In the genomic region with DNA sequence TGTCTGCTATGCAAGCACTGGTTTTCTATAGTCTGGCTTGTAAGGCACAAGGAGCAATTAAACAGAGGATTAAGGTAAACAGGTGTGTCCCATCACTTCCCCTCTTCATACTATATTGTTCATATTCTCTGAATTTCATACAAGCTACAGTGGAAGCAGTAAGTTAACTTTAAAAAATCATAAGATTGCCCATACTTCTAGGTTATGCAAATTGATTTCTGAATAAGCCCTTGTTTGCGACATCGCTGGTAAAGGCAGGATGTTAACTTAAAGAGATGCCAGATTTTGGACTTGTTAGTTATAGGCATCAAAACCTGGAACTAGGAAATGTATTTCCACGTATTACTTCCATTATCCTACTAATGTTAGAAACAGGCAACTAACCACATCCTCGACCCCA, we compare ENCODE assay signal across 8 cellular contexts. TPM values are rescaled to one million over a fixed set of nuclear protein-coding genes. Genes with fewer than 3 reads are reported as not detected.
A peak's percentile ranks its signal among the peaks of the same experiment; 100 is the strongest.
DNase-seq lines count a peak whose midpoint lies in the region; ATAC-seq and TF ChIP-seq lines count a peak whose summit lies in the region.

No MANE protein-coding gene starts in this region.

- 30% methylated on average over 4 of the region's 4 CpGs for WGBS in right lobe of liver (ENCODE audit: insufficient coverage, low coverage, low lambda C conversion rate, missing lambda C conversion rate)
- 40% methylated on average over 4 of the region's 4 CpGs; no CpG with 5 or more reads in 1 of the 2 donors for WGBS in transverse colon (ENCODE audit: low coverage in 1 of 2), 2 donors

- H3K9me3 ChIP-seq in right lobe of liver (no peaks in the 10 kb centered on the region), transverse colon (no peaks in the 10 kb centered on the region)

- H3K9me3 Mint-ChIP-seq in activated naive CD4-positive, alpha-beta T cell treated with anti-CD3 and anti-CD28 coated beads, Interleukin-2, amount 10 ng/mL, durations not matched to agents 7 days and 5 days: peaks cover 2% of the 10 kb centered on the region
- no peaks in the 10 kb centered on the region for H3K9me3 Mint-ChIP-seq in activated naive CD4-positive, alpha-beta T cell treated with anti-CD3 and anti-CD28 coated beads, Interleukin-2, amount 50 U/mL, for 72 hours

- no peak for ATAC-seq in activated naive CD4-positive, alpha-beta T cell treated with anti-CD3 and anti-CD28 coated beads, Interleukin-2, amount 50 U/mL, for 72 hours
- no peak for ATAC-seq in right lobe of liver
- ATAC-seq in HG03565 (IDR thresholded peaks at IDR 0.05; ENCODE audit: unreplicated experiment): no peak

- peak overlapping the region; percentile 88 for H3K27ac Mint-ChIP-seq in activated naive CD4-positive, alpha-beta T cell treated with anti-CD3 and anti-CD28 coated beads, Interleukin-2, amount 10 ng/mL, durations not matched to agents 7 days and 5 days
- peak overlapping the region; percentile 33 to 35 for H3K27ac Mint-ChIP-seq in activated naive CD4-positive, alpha-beta T cell treated with anti-CD3 and anti-CD28 coated beads, Interleukin-2, amount 50 U/mL, for 72 hours

- H3K4me1 Mint-ChIP-seq in activated naive CD4-positive, alpha-beta T cell treated with anti-CD3 and anti-CD28 coated beads, Interleukin-2, amount 10 ng/mL, durations not matched to agents 7 days and 5 days: peaks cover 37% of the 10 kb centered on the region

- intact Hi-C loops in right lobe of liver (cut with DNase I): loop anchor here in 1 of 2 donors (10.0 kb wide), 1 partner anchor 110 kb away; no protein-coding TSS in a partner anchor
- intact Hi-C loops in transverse colon (cut with DNase I; ENCODE audit: low total_unique reads): no loop called here

- in situ Hi-C loops in transverse colon (cut with MboI; ENCODE audit: low pct_ligation_motif_present in 1 of 4, low pct_unique_long_range_greater_than_20kb in 1 of 4, low sequenced_read_pairs in 3 of 4): no loop called here

- H3K4me3 Mint-ChIP-seq in activated naive CD4-positive, alpha-beta T cell treated with anti-CD3 and anti-CD28 coated beads, Interleukin-2, amount 10 ng/mL, durations not matched to agents 7 days and 5 days: peak overlapping the region; percentile 79

- DNase-seq in activated naive CD4-positive, alpha-beta T cell treated with anti-CD3 and anti-CD28 coated beads, Interleukin-2, amount 10 ng/mL, durations not matched to agents 7 days and 5 days: no peak
- no peak for DNase-seq in activated naive CD4-positive, alpha-beta T cell (lab: John Stamatoyannopoulos, UW)
- no peak for DNase-seq in activated naive CD4-positive, alpha-beta T cell treated with anti-CD3 and anti-CD28 coated beads, Interleukin-2, amount 50 U/mL, for 72 hours (ENCODE audit: low spot score in 2 of 2)
- DNase-seq in right lobe of liver: no peak
- DNase-seq in transverse colon: no peak
- no peak for DNase-seq in SKM-1 (lab: John Stamatoyannopoulos, UW; ENCODE audit: unreplicated experiment)
- no peak for DNase-seq in NCI-H510A treated with DMSO at 0.1 percent for 48 hours (lab: John Stamatoyannopoulos, UW)

- H3K36me3 ChIP-seq in right lobe of liver (no peaks in the 10 kb centered on the region), transverse colon (no peaks in the 10 kb centered on the region)

- TF ChIP-seq POLR2A in right lobe of liver (IDR thresholded peaks at IDR 0.05) (no peak), transverse colon (IDR thresholded peaks at IDR 0.05) (no peak)

- H3K4me1 ChIP-seq in right lobe of liver: peaks cover 0 to 28% (median 9%) of the 10 kb centered on the region in 4 donors
- H3K4me1 ChIP-seq in transverse colon: peaks cover 7 to 44% (median 32%) of the 10 kb centered on the region in 4 donors

- peak overlapping the region; percentile 59 to 90 (median 83) for H3K4me3 ChIP-seq in right lobe of liver
- H3K4me3 ChIP-seq in transverse colon: peak overlapping the region in 3 of 4 donors; percentile 81 to 93 (median 93)

- H3K27me3 ChIP-seq in right lobe of liver: no peaks in the 10 kb centered on the region
- H3K27me3 ChIP-seq in transverse colon: no peaks in the 10 kb centered on the region

- TF ChIP-seq CTCF in right lobe of liver (IDR thresholded peaks at IDR 0.05): no peak
- no peak for TF ChIP-seq CTCF in transverse colon (IDR thresholded peaks at IDR 0.05)

- peaks cover 4% of the 10 kb centered on the region for H3K27me3 Mint-ChIP-seq in activated naive CD4-positive, alpha-beta T cell treated with anti-CD3 and anti-CD28 coated beads, Interleukin-2, amount 10 ng/mL, durations not matched to agents 7 days and 5 days

- H3K36me3 Mint-ChIP-seq in activated naive CD4-positive, alpha-beta T cell treated with anti-CD3 and anti-CD28 coated beads, Interleukin-2, amount 10 ng/mL, durations not matched to agents 7 days and 5 days: peaks cover 24% of the 10 kb centered on the region
- peaks cover 14 to 17% of the 10 kb centered on the region in 2 donors for H3K36me3 Mint-ChIP-seq in activated naive CD4-positive, alpha-beta T cell treated with anti-CD3 and anti-CD28 coated beads, Interleukin-2, amount 50 U/mL, for 72 hours

- H3K27ac ChIP-seq in right lobe of liver: peak overlapping the region; percentile 77 to 92 (median 84)
- peak overlapping the region; percentile 86 to 93 (median 90) for H3K27ac ChIP-seq in transverse colon

- TF ChIP-seq EP300 in transverse colon (IDR thresholded peaks at IDR 0.05; ENCODE audit: low read depth): no peak

- CTCF ChIA-PET in activated naive CD4-positive, alpha-beta T cell treated with anti-CD3 and anti-CD28 coated beads, Interleukin-2, amount 10 ng/mL, durations not matched to agents 7 days and 5 days (lab: Charles Lee): interaction anchor here (1.0 to 3.8 kb wide), 14 partner anchors 10 to 285 kb away, joined by 3 to 40 read pairs (median 6); no protein-coding TSS in a partner anchor

RNA-seq across cellular contexts. Expression of gene TMEM131L, which starts 1.0 kb away (rescaled TPM):
- 10 to 100 TPM; 44.8 to 47.7 TPM for total RNA-seq in activated naive CD4-positive, alpha-beta T cell treated with anti-CD3 and anti-CD28 coated beads, Interleukin-2, amount 50 U/mL, for 72 hours
- 10 to 100 TPM; 13.2 to 19.6 (median 14.8) TPM for total RNA-seq in right lobe of liver
- 10 to 100 TPM in 2 of 4 donors, 1 to 10 TPM in 2; 5.2 to 14.8 (median 8.3) TPM for total RNA-seq in transverse colon
